In the genomic region with DNA sequence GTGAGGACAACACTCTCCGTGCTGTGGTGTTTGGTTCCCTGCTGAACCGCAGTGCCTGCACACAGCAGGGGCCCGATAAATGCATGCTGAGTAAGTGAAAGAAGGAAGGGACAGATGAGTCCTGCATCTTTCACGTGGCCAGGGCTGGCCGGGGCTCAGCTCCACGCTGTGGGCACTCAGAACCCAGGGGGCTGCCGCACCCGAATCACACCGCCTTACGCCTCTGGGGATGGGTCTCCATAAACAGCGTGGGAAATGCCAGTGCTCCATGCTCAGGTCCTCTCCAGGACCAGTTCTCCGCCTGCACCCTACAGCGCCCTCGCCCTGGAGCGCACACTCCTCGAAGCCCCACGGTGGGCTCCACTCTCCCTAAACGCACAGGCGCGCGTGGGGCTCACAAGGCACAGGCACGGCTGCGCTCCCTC, we compare ENCODE assay signal across 9 cellular contexts. TPM values are rescaled to one million over a fixed set of nuclear protein-coding genes. Genes with fewer than 3 reads are reported as not detected.
DNase-seq lines count a peak whose midpoint lies in the region; ATAC-seq and FAIRE-seq lines count a peak whose summit lies in the region.
"Had no signal": no experiment of that assay in that cellular context is flagged by ENCODE, and none has a peak within 500 bp of the region (broad histone marks: within the 10 kb centered on the region; RNA-seq: fewer than 3 reads in every experiment).

No MANE protein-coding gene starts in this region.

- no peaks in the 10 kb centered on the region for H3K9me3 Mint-ChIP-seq in natural killer cell treated with Interleukin-12 subunit alpha and Interleukin-12 subunit beta and Interleukin-15 and Interleukin-18, amount 100 ng/mL, for 72 hours

- H3K36me3 ChIP-seq in duodenal mucosa (ENCODE audit: control insufficient read depth in 1 of 2, insufficient read depth in 2 of 2, low read length in 2 of 2): no peaks in the 10 kb centered on the region

- no peaks in the 10 kb centered on the region for H3K9me3 ChIP-seq in duodenal mucosa (ENCODE audit: control insufficient read depth in 1 of 2, low read length in 2 of 2)

- H3K4me3 ChIP-seq in duodenal mucosa (ENCODE audit: low read depth in 1 of 2, low read length in 2 of 2): peak overlapping the region; percentile 43 to 58

- H3K36me3 Mint-ChIP-seq in natural killer cell treated with Interleukin-12 subunit alpha and Interleukin-12 subunit beta and Interleukin-15 and Interleukin-18, amount 100 ng/mL, for 72 hours: no peaks in the 10 kb centered on the region

- no peak for FAIRE-seq in urothelium cell line (lab: Jason Lieb, UNC)

- H3K27me3 ChIP-seq in duodenal mucosa (ENCODE audit: control insufficient read depth in 1 of 2, insufficient read depth in 2 of 2, low read length in 2 of 2): peaks cover 32 to 43% of the 10 kb centered on the region in 2 donors

- H3K9ac ChIP-seq in duodenal mucosa (ENCODE audit: low read depth in 1 of 2, low read length in 2 of 2): no peak overlapping the region

- DNase-seq in Right ventricle myocardium inferior (ENCODE audit: missing footprints) (peak; percentile 71), left cardiac atrium (no peak), NCI-H2196 treated with DMSO at 0.1 percent for 48 hours (lab: John Stamatoyannopoulos, UW; ENCODE audit: unreplicated experiment) (no peak), Kasumi-1 (lab: John Stamatoyannopoulos, UW) (no peak), urothelium cell line (ENCODE audit: low spot score) (no peak)
- DNase-seq in natural killer cell treated with Interleukin-12 subunit alpha and Interleukin-12 subunit beta and Interleukin-15 and Interleukin-18, amount 100 ng/mL, for 72 hours (ENCODE audit: low spot score): no peak
- DNase-seq: COR-L47 had no signal

- intact Hi-C loops in Right ventricle myocardium inferior (cut with DNase I) (no loop called here), left cardiac atrium (cut with DNase I) (no loop called here)

- no peak overlapping the region for H3K27ac ChIP-seq in duodenal mucosa (ENCODE audit: low read depth, low read length)

- no peaks in the 10 kb centered on the region for H3K27me3 Mint-ChIP-seq in natural killer cell treated with Interleukin-12 subunit alpha and Interleukin-12 subunit beta and Interleukin-15 and Interleukin-18, amount 100 ng/mL, for 72 hours

- H3K4me1 ChIP-seq in duodenal mucosa (ENCODE audit: control insufficient read depth in 1 of 2, insufficient read depth in 2 of 2, low read length in 2 of 2): peaks cover 0 to 7% of the 10 kb centered on the region in 2 donors

- H3K4me1 Mint-ChIP-seq in natural killer cell treated with Interleukin-12 subunit alpha and Interleukin-12 subunit beta and Interleukin-15 and Interleukin-18, amount 100 ng/mL, for 72 hours (ENCODE audit: low read depth in 2 of 2): peaks cover 40 to 41% of the 10 kb centered on the region in 2 donors

- H3K27ac Mint-ChIP-seq in natural killer cell treated with Interleukin-12 subunit alpha and Interleukin-12 subunit beta and Interleukin-15 and Interleukin-18, amount 100 ng/mL, for 72 hours: peak overlapping the region in 1 of 2 donors; percentile 32

- H3K4me3 Mint-ChIP-seq in natural killer cell treated with Interleukin-12 subunit alpha and Interleukin-12 subunit beta and Interleukin-15 and Interleukin-18, amount 100 ng/mL, for 72 hours: peak overlapping the region; percentile 70

- no peak for ATAC-seq in Right ventricle myocardium inferior
- ATAC-seq in left cardiac atrium: no peak
- ATAC-seq in natural killer cell treated with Interleukin-12 subunit alpha and Interleukin-12 subunit beta and Interleukin-15 and Interleukin-18, amount 100 ng/mL, for 72 hours: peak in 1 of 2 donors; percentile 48
- no peak for ATAC-seq in HG03159 (IDR thresholded peaks at IDR 0.05; ENCODE audit: unreplicated experiment)

RNA-seq across cellular contexts. Expression of gene RASGEF1A, which starts 38.1 kb away (rescaled TPM):
- total RNA-seq in Right ventricle myocardium inferior (1.4 TPM), left cardiac atrium (1 to 10 TPM; 1.4 to 2.0 TPM)
- total RNA-seq in natural killer cell treated with Interleukin-12 subunit alpha and Interleukin-12 subunit beta and Interleukin-15 and Interleukin-18, amount 100 ng/mL, for 72 hours: 1 to 10 TPM in 1 of 2 donors, under 1 TPM in 1; 0.69 to 1.1 TPM
